In genomic region chrX:102604327-102604726, GRCh38 we compare ENCODE assay signal across 29 cellular contexts. TPM values are rescaled to one million over a fixed set of nuclear protein-coding genes. Genes with fewer than 3 reads are reported as not detected.
A peak's percentile ranks its signal among the peaks of the same experiment; 100 is the strongest.
DNase-seq lines count a peak whose midpoint lies in the region; ATAC-seq, FAIRE-seq and TF ChIP-seq lines count a peak whose summit lies in the region.
"Had no signal": no experiment of that assay in that cellular context is flagged by ENCODE, and none has a peak within 500 bp of the region (broad histone marks: within the 10 kb centered on the region; RNA-seq: fewer than 3 reads in every experiment).

No MANE protein-coding gene starts in this region.

- H4K20me1 ChIP-seq in Loucy (ENCODE audit: insufficient read depth, low read length, poor library complexity, severe bottlenecking) (no peaks in the 10 kb centered on the region), GM12878 (ENCODE audit: control insufficient read depth, insufficient read depth) (no peaks in the 10 kb centered on the region), neural cell (ENCODE audit: insufficient read depth) (no peaks in the 10 kb centered on the region)

- H3K27me3 ChIP-seq in CD4-positive, alpha-beta T cell (ENCODE audit: control insufficient read depth, insufficient read depth, low read length), result no peaks in the 10 kb centered on the region
- H3K27me3 ChIP-seq in Loucy (ENCODE audit: insufficient read depth, low read length, poor library complexity, severe bottlenecking) (no peaks in the 10 kb centered on the region), GM12878 (replicated peaks in 1 of 2; ENCODE audit: control insufficient read depth in 2 of 2, insufficient read depth in 2 of 2, low read length in 1 of 2) (no peaks in the 10 kb centered on the region), neural cell (ENCODE audit: insufficient read depth, low read depth, low read length) (no peaks in the 10 kb centered on the region), suprapubic skin (no peaks in the 10 kb centered on the region)
- H3K27me3 ChIP-seq: spleen had no signal

- H3K4me3 Mint-ChIP-seq in CD4-positive, alpha-beta T cell, result no peak overlapping the region
- H3K4me3 Mint-ChIP-seq: activated T-cell treated with anti-CD3 and anti-CD28 coated beads, Interleukin-2, amount 50 U/mL, for 72 hours; stimulated activated naive CD8-positive, alpha-beta T cell treated with anti-CD3 and anti-CD28 coated beads, Interleukin-15, Interleukin-2, amounts not matched to agents 100 ng/mL and 50 ng/mL, for 24 hours had no signal

- DNase-seq in CD4-positive, alpha-beta T cell, result no peak
- DNase-seq in GM12878 (ENCODE audit: low read depth, low spot score) (no peak), NCI-H774 (lab: John Stamatoyannopoulos, UW) (no peak), suprapubic skin (ENCODE audit: low spot score in 2 of 2) (no peak), SW480 (ENCODE audit: low spot score) (no peak)
- DNase-seq: activated CD4-positive, alpha-beta T cell treated with anti-CD3 and anti-CD28 coated beads, Interleukin-2, amount 50 U/mL, for 48 hours; activated naive CD4-positive, alpha-beta T cell treated with Interleukin-2 at 50 U/mL for 16 hours; activated T-cell treated with anti-CD3 and anti-CD28 coated beads, Interleukin-2, amount 50 U/mL, for 72 hours; DMS153; Karpas-422; MV-4-11; NCI-H1436 treated with DMSO at 0.1 percent for 48 hours; NCI-H2107; NCI-H446 treated with DMSO at 0.1 percent for 48 hours; OCI-M1; SK-N-SH; spleen; stimulated activated CD4-positive, alpha-beta T cell treated with anti-CD3 and anti-CD28 coated beads, Interleukin-2, amount 100 ng/mL, for 24 hours; T-helper 2 cell; uterus had no signal

- peaks cover 31% of the 10 kb centered on the region for H3K79me2 ChIP-seq in Loucy (ENCODE audit: insufficient read depth, low read length)
- peaks cover 2% of the 10 kb centered on the region for H3K79me2 ChIP-seq in GM12878 (ENCODE audit: control insufficient read depth, insufficient read depth, low read length)
- H3K79me2 ChIP-seq in neural cell (replicated peaks; ENCODE audit: insufficient read depth, low read length), result peaks cover 52% of the 10 kb centered on the region

- no peaks in the 10 kb centered on the region for H3K9me2 ChIP-seq in Loucy (replicated peaks; ENCODE audit: low read depth, low read length)
- H3K9me2 ChIP-seq in neural cell (ENCODE audit: insufficient read depth, low read length), result no peaks in the 10 kb centered on the region
- H3K9me2 ChIP-seq: SK-N-SH had no signal

- H3K36me3 ChIP-seq in Loucy (ENCODE audit: insufficient read depth, low read length) (no peaks in the 10 kb centered on the region), GM12878 (ENCODE audit: control insufficient read depth in 2 of 2, insufficient read depth in 2 of 2, low read length in 1 of 2) (no peaks in the 10 kb centered on the region), neural cell (ENCODE audit: insufficient read depth, low read length) (no peaks in the 10 kb centered on the region), suprapubic skin (no peaks in the 10 kb centered on the region)
- H3K36me3 ChIP-seq: thoracic aorta, uterus had no signal

- peaks cover 80% of the 10 kb centered on the region for H3K4me1 Mint-ChIP-seq in CD4-positive, alpha-beta T cell (ENCODE audit: low read depth)

- no peaks in the 10 kb centered on the region for H3K9me3 ChIP-seq in CD4-positive, alpha-beta T cell (ENCODE audit: control insufficient read depth, low read length)
- no peaks in the 10 kb centered on the region for H3K9me3 ChIP-seq in Loucy (ENCODE audit: insufficient read depth, low read depth, low read length)
- no peaks in the 10 kb centered on the region for H3K9me3 ChIP-seq in GM12878 (replicated peaks; ENCODE audit: control insufficient read depth, insufficient read depth, low read length)
- no peaks in the 10 kb centered on the region for H3K9me3 ChIP-seq in neural cell (ENCODE audit: low read length)
- no peaks in the 10 kb centered on the region for H3K9me3 ChIP-seq in suprapubic skin
- H3K9me3 ChIP-seq: HAP-1, SK-N-SH, spleen, thoracic aorta, uterus had no signal

- H2AFZ ChIP-seq in Loucy (ENCODE audit: low read length) (no peak overlapping the region), GM12878 (ENCODE audit: control insufficient read depth, low read depth, low read length) (no peak overlapping the region), neural cell (ENCODE audit: low read depth, low read length) (no peak overlapping the region)

- H3K4me2 ChIP-seq in Loucy (ENCODE audit: low read depth, low read length, poor library complexity, severe bottlenecking) (peak overlapping the region; percentile 54), GM12878 (ENCODE audit: control insufficient read depth, insufficient read depth) (no peak overlapping the region), neural cell (ENCODE audit: low read length) (no peak overlapping the region)
- H3K4me2 ChIP-seq: SK-N-SH had no signal

- in situ Hi-C loops in GM12878 (cut with MboI), result no loop called here

- peaks cover 68% of the 10 kb centered on the region for H3K36me3 Mint-ChIP-seq in CD4-positive, alpha-beta T cell (ENCODE audit: low read depth)

- H3K4me3 ChIP-seq in Loucy (ENCODE audit: low read length, poor library complexity, severe bottlenecking) (peak overlapping the region; percentile 46), GM12878 (no peak overlapping the region), neural cell (ENCODE audit: low read length) (peak overlapping the region; percentile 79), suprapubic skin (no peak overlapping the region)
- H3K4me3 ChIP-seq: HAP-1, spleen, thoracic aorta, uterus had no signal

- no peak for FAIRE-seq in GM12878 (lab: Jason Lieb, UNC)
- FAIRE-seq: GM12892, HepG2 had no signal

- no peak for TF ChIP-seq EP300 in GM12878 (IDR thresholded peaks at IDR 0.05; ENCODE audit: borderline replicate concordance in 1 of 2, control insufficient read depth in 1 of 2, low read depth in 2 of 2, low read length in 2 of 2)
- TF ChIP-seq EP300 in neural cell (conservative IDR thresholded peaks at IDR 0.05; ENCODE audit: poor library complexity, severe bottlenecking), result no peak
- TF ChIP-seq EP300 in suprapubic skin (IDR thresholded peaks at IDR 0.05), result no peak

- CTCF ChIA-PET in CD4-positive, alpha-beta T cell (lab: Charles Lee), result no interaction called here
- CTCF ChIA-PET in GM12878 (lab: Yijun Ruan, JAX), result interaction anchor here (0.9 kb wide), 1 partner anchor 248 kb away, joined by 3 read pairs; no protein-coding TSS in a partner anchor

- intact Hi-C loops in CD4-positive, alpha-beta T cell (cut with DNase I, micrococcal nuclease), result loop anchor here in 1 of 2 experiments (10.0 kb wide), 1 partner anchor 1200 kb away; the partner anchor contains the start of genes GLA and HNRNPH2
- intact Hi-C loops in GM12878 (cut with micrococcal nuclease; ENCODE audit: unreplicated experiment), result no loop called here

- SMC1A ChIA-PET in GM12878 (lab: Charles Lee; ENCODE audit: uncharacterized antibody, unreplicated experiment), result no interaction called here

- WGBS in GM12878 (ENCODE audit: insufficient coverage, insufficient replicate concordance, low lambda C conversion rate, missing lambda C conversion rate), result 64% methylated on average over 1 of the region's 1 CpG
- WGBS in suprapubic skin, result 62% methylated on average over 1 of the region's 1 CpG

- TF ChIP-seq CTCF in CD4-positive, alpha-beta T cell (IDR thresholded peaks at IDR 0.05), result no peak
- no peak for TF ChIP-seq CTCF in Loucy (conservative IDR thresholded peaks at IDR 0.05; ENCODE audit: low read length)
- no peak for TF ChIP-seq CTCF in GM12878 (IDR thresholded peaks at IDR 0.05 in 2 of 3, conservative IDR thresholded peaks at IDR 0.05 in 1 of 3; ENCODE audit: control insufficient read depth in 2 of 3, extremely low read depth in 1 of 3, insufficient read depth in 1 of 3, low read depth in 3 of 3, low read length in 3 of 3)
- TF ChIP-seq CTCF in neural cell (IDR thresholded peaks at IDR 0.05; ENCODE audit: poor library complexity, severe bottlenecking), result no peak
- TF ChIP-seq CTCF in suprapubic skin (IDR thresholded peaks at IDR 0.05), result no peak

- H3K27me3 Mint-ChIP-seq in CD4-positive, alpha-beta T cell, result no peaks in the 10 kb centered on the region
- H3K27me3 Mint-ChIP-seq: stimulated activated naive CD8-positive, alpha-beta T cell treated with anti-CD3 and anti-CD28 coated beads, Interleukin-15, Interleukin-2, amounts not matched to agents 100 ng/mL and 50 ng/mL, for 24 hours had no signal

- TF ChIP-seq RAD21 in GM12878 (IDR thresholded peaks at IDR 0.05; ENCODE audit: insufficient read depth, low read depth, low read length) (no peak), neural cell (conservative IDR thresholded peaks at IDR 0.05) (no peak)

- no peaks in the 10 kb centered on the region for H3K9me3 Mint-ChIP-seq in CD4-positive, alpha-beta T cell
- H3K9me3 Mint-ChIP-seq: activated T-cell treated with anti-CD3 and anti-CD28 coated beads, Interleukin-2, amount 50 U/mL, for 72 hours; stimulated activated naive CD8-positive, alpha-beta T cell treated with anti-CD3 and anti-CD28 coated beads, Interleukin-15, Interleukin-2, amounts not matched to agents 100 ng/mL and 50 ng/mL, for 24 hours had no signal

- H3F3A ChIP-seq in Loucy (ENCODE audit: low read depth), result no peaks in the 10 kb centered on the region
- no peaks in the 10 kb centered on the region for H3F3A ChIP-seq in neural cell (ENCODE audit: insufficient read depth, low read length, poor library complexity, severe bottlenecking)

- no peak overlapping the region for H3K27ac ChIP-seq in CD4-positive, alpha-beta T cell (ENCODE audit: low read depth, low read length)
- H3K27ac ChIP-seq in GM12878 (ENCODE audit: control insufficient read depth, insufficient read depth) (no peak overlapping the region), neural cell (ENCODE audit: low read length) (no peak overlapping the region), suprapubic skin (no peak overlapping the region)
- H3K27ac ChIP-seq: spleen, thoracic aorta, uterus had no signal

- no peak for TF ChIP-seq POLR2A in GM12878 (IDR thresholded peaks at IDR 0.05; ENCODE audit: low read depth, low read length)
- TF ChIP-seq POLR2A in suprapubic skin (IDR thresholded peaks at IDR 0.05), result no peak

- BruUV-seq in GM12878 (replicated peaks; lab: Mats Ljungman, UMichigan), result no TSS peak

- H3K4me1 ChIP-seq in Loucy (ENCODE audit: insufficient read depth, low read length, poor library complexity, severe bottlenecking), result peaks cover 23% of the 10 kb centered on the region
- no peaks in the 10 kb centered on the region for H3K4me1 ChIP-seq in GM12878 (ENCODE audit: control insufficient read depth, insufficient read depth, low read length)
- peaks cover 6% of the 10 kb centered on the region for H3K4me1 ChIP-seq in suprapubic skin
- H3K4me1 ChIP-seq: HAP-1, uterus had no signal

- POLR2A ChIA-PET in CD4-positive, alpha-beta T cell (lab: Charles Lee), result interaction anchor here (1.0 kb wide), 2 partner anchors 10 to 47 kb away, joined by 3 read pairs; partner anchors contain the start of gene GPRASP1
- POLR2A ChIA-PET in GM12878 (lab: Charles Lee), result no interaction called here

- peak overlapping the region; percentile 56 for H3K27ac Mint-ChIP-seq in CD4-positive, alpha-beta T cell
- H3K27ac Mint-ChIP-seq: stimulated activated naive CD8-positive, alpha-beta T cell treated with anti-CD3 and anti-CD28 coated beads, Interleukin-15, Interleukin-2, amounts not matched to agents 100 ng/mL and 50 ng/mL, for 24 hours had no signal

- RAD21 ChIA-PET in GM12878 (lab: Charles Lee; ENCODE audit: unreplicated experiment), result no interaction called here

- no peak overlapping the region for H3K9ac ChIP-seq in Loucy (ENCODE audit: low read depth, low read length, poor library complexity, severe bottlenecking)
- H3K9ac ChIP-seq in GM12878 (ENCODE audit: control insufficient read depth, insufficient read depth, low read length), result no peak overlapping the region
- H3K9ac ChIP-seq in neural cell (ENCODE audit: low read length), result no peak overlapping the region
- H3K9ac ChIP-seq: SK-N-SH had no signal

- ATAC-seq in CD4-positive, alpha-beta T cell (ENCODE audit: poor library complexity), result no peak
- ATAC-seq in GM12878 (peak; percentile 13), HG02884 (IDR thresholded peaks at IDR 0.05; ENCODE audit: unreplicated experiment) (no peak)
- ATAC-seq: activated CD4-positive, CD25-positive, alpha-beta regulatory T cell treated with anti-CD3 and anti-CD28 coated beads, Interleukin-2, amount 50 U/mL, for 24 hours; activated T-cell treated with anti-CD3 and anti-CD28 coated beads, Interleukin-2, amount 50 U/mL, for 72 hours; HepG2 had no signal

RNA-seq across cellular contexts. Expression of gene ARMCX5, which starts 5.0 kb away (rescaled TPM):
- 10 to 100 TPM; 14.0 to 15.9 TPM for total RNA-seq in CD4-positive, alpha-beta T cell
- total RNA-seq in GM12878 (2013; cell fraction: nucleolus; rRNA removed), result 18.1 and 19.2 TPM in 2 replicates
- total RNA-seq in GM12878 (2014; rRNA removed) (10.3 and 11.9 TPM in 2 replicates), GM12878 (2014; rRNA removed; fragmentation: Illumina TruSeq; extraction: Trizol) (11.9 and 12.3 TPM in 2 replicates), GM12878 (2021) (6.5 and 7.8 TPM in 2 replicates), suprapubic skin (10 to 100 TPM; 18.0 to 26.5 (median 22.1) TPM)
- 6.8 TPM for polyA plus RNA-seq in GM12878 (2011; ENCODE audit: low read depth)
- polyA plus RNA-seq in GM12878 (2011; rRNA removed) (10.9 and 13.4 TPM in 2 replicates), GM12878 (2014; fragmentation: Illumina TruSeq; extraction: Trizol) (12.5 and 13.7 TPM in 2 replicates), GM12878 (2014; fragmentation: Nextera tagmentation; extraction: Ambion mirVana) (1 to 10 TPM; 9.3 to 9.5 TPM), GM12878 (2014; rRNA removed) (9.2 and 11.9 TPM in 2 replicates), GM12878 (2016; fragmentation: Nextera tagmentation; extraction: Ambion mirVana) (1 to 10 TPM; 6.8 to 8.2 TPM), neural cell (40.9 and 56.1 TPM in 2 replicates)
- polyA plus RNA-seq in GM12878 (2011; cell fraction: cytosol; rRNA removed), result 7.9 and 8.6 TPM in 2 replicates
- polyA plus RNA-seq in GM12878 (2011; cell fraction: nucleus; rRNA removed), result 9.1 and 10.3 TPM in 2 replicates
- polyA plus RNA-seq in GM12878 (2012), result 7.8 and 11.3 TPM in 2 replicates
- 14.4 and 18.2 TPM in 2 replicates for polyA minus RNA-seq in GM12878 (2011; rRNA and poly(A)+ RNA removed)
- 3.3 and 7.7 TPM in 2 replicates for polyA minus RNA-seq in GM12878 (2011; cell fraction: cytosol; rRNA and poly(A)+ RNA removed)
- polyA minus RNA-seq in GM12878 (2011; cell fraction: nucleus; rRNA and poly(A)+ RNA removed), result 7.4 and 12.3 TPM in 2 replicates
- polyA minus RNA-seq in neural cell, result 66.5 and 86.9 TPM in 2 replicates

RNA-seq across cellular contexts. Expression of gene GPRASP1, which starts 47.0 kb away (rescaled TPM):
- 100 to 1,000 TPM; 103 to 104 TPM for total RNA-seq in CD4-positive, alpha-beta T cell
- 2.5 and 3.0 TPM in 2 replicates for total RNA-seq in GM12878 (2013; cell fraction: nucleolus; rRNA removed)
- total RNA-seq in GM12878 (2014; rRNA removed) (0.34 and 0.44 TPM in 2 replicates), GM12878 (2014; rRNA removed; fragmentation: Illumina TruSeq; extraction: Trizol) (0.45 and 0.46 TPM in 2 replicates), GM12878 (2021) (0.46 and 0.61 TPM in 2 replicates), suprapubic skin (10 to 100 TPM in 1 of 4 donors, 1 to 10 TPM in 3; 1.1 to 11.2 (median 3.3) TPM)
- polyA plus RNA-seq in GM12878 (2011; ENCODE audit: low read depth), result 0.05 TPM
- polyA plus RNA-seq in GM12878 (2011; rRNA removed) (0.11 and 0.23 TPM in 2 replicates), GM12878 (2014; fragmentation: Illumina TruSeq; extraction: Trizol) (0.10 and 0.36 TPM in 2 replicates), GM12878 (2014; fragmentation: Nextera tagmentation; extraction: Ambion mirVana) (under 1 TPM; 0.03 to 0.04 TPM), GM12878 (2014; rRNA removed) (0.09 and 0.10 TPM in 2 replicates), GM12878 (2016; fragmentation: Nextera tagmentation; extraction: Ambion mirVana) (under 1 TPM; 0.16 to 0.20 TPM), neural cell (34.3 and 39.5 TPM in 2 replicates)
- polyA plus RNA-seq in GM12878 (2011; cell fraction: cytosol; rRNA removed), result 0.01 and 0.05 TPM in 2 replicates
- 0.82 and 1.6 TPM in 2 replicates for polyA plus RNA-seq in GM12878 (2011; cell fraction: nucleus; rRNA removed)
- polyA plus RNA-seq in GM12878 (2012), result 0.11 and 0.12 TPM in 2 replicates
- polyA minus RNA-seq in GM12878 (2011; rRNA and poly(A)+ RNA removed), result 0.29 and 0.36 TPM in 2 replicates
- not detected in 2 replicates for polyA minus RNA-seq in GM12878 (2011; cell fraction: cytosol; rRNA and poly(A)+ RNA removed)
- polyA minus RNA-seq in GM12878 (2011; cell fraction: nucleus; rRNA and poly(A)+ RNA removed), result 1.1 and 3.0 TPM in 2 replicates
- polyA minus RNA-seq in neural cell, result 28.5 and 32.0 TPM in 2 replicates

Comparison
In these comparisons a context has a peak if more than half of its experiments do, and no peak if none do; other contexts are left out.
1. H3K4me3 ChIP-seq: peak in Loucy (single experiment) and neural cell (single experiment); none in GM12878 (single experiment) and suprapubic skin (single experiment).
2. RNA of gene GPRASP1, which starts 47.0 kb away (total RNA-seq): 103 to 104 TPM in CD4-positive, alpha-beta T cell; 1.1 to 11.2 TPM in suprapubic skin and 0.34 to 3.0 TPM in GM12878; every median in the first group is over 4 times any median in the second.